In genomic region chr10:24552346-24553016, GRCh38 we compare ENCODE assay signal across 8 cellular contexts.
DNase-seq lines count a peak whose midpoint lies in the region; ATAC-seq and TF ChIP-seq lines count a peak whose summit lies in the region.

No MANE protein-coding gene starts in this region.

- DNase-seq in COLO668 (lab: John Stamatoyannopoulos, UW; ENCODE audit: unreplicated experiment) (peak; percentile 29), NCI-H460 (ENCODE audit: extremely low read depth, low read depth) (peak; percentile 11), putamen (ENCODE audit: low spot score) (no peak), GM10266 (ENCODE audit: extremely low spot score) (no peak)
- DNase-seq in stimulated activated CD4-positive, alpha-beta T cell treated with anti-CD3 and anti-CD28 coated beads, Interleukin-2, amount 100 ng/mL, for 48 hours = peak; percentile 10 to 12
- DNase-seq in activated effector memory CD4-positive, alpha-beta T cell treated with Interleukin-2 at 50 U/mL for 16 hours = no peak

- peak; percentile 68 for ATAC-seq in GM19467 (IDR thresholded peaks at IDR 0.05; ENCODE audit: unreplicated experiment)
- ATAC-seq in esophagus mucosa = peak; percentile 98

- TF ChIP-seq CTCF in GM10266 (IDR thresholded peaks at IDR 0.05; ENCODE audit: control insufficient read depth, insufficient read depth, low read depth, missing control alignments) = no peak

Comparison
In these comparisons a context has a peak if more than half of its experiments do, and no peak if none do; other contexts are left out.
1. DNase-seq: peak in COLO668 (single experiment), NCI-H460 (single experiment) and stimulated activated CD4-positive, alpha-beta T cell treated with anti-CD3 and anti-CD28 coated beads, Interleukin-2, amount 100 ng/mL, for 48 hours (2 of 2); none in putamen (single experiment), activated effector memory CD4-positive, alpha-beta T cell treated with Interleukin-2 at 50 U/mL for 16 hours (single experiment) and GM10266 (single experiment).